In genomic region chr12:84929486-84929885, GRCh38 we compare ENCODE assay signal across 33 cellular contexts. TPM values are rescaled to one million over a fixed set of nuclear protein-coding genes. Genes with fewer than 3 reads are reported as not detected.
"Had no signal": no experiment of that assay in that cellular context is flagged by ENCODE, and none has a peak within 500 bp of the region (broad histone marks: within the 10 kb centered on the region; RNA-seq: fewer than 3 reads in every experiment).

No MANE protein-coding gene starts in this region.

- H3K36me3 ChIP-seq: brain microvascular endothelial cell, colonic mucosa, esophagus squamous epithelium, gastroesophageal sphincter, heart right ventricle had no signal

- H3K9me3 ChIP-seq: colonic mucosa, esophagus squamous epithelium, gastroesophageal sphincter had no signal

- FAIRE-seq: astrocyte, bronchial epithelial cell, endometrium, endothelial cell of umbilical vein had no signal

- H3K27me3 ChIP-seq: brain microvascular endothelial cell, colonic mucosa, esophagus squamous epithelium, foreskin keratinocyte, hepatocyte had no signal

- H3K4me3 ChIP-seq: colonic mucosa, esophagus squamous epithelium, gastroesophageal sphincter, heart right ventricle, hepatocyte had no signal

- DNase-seq: activated CD4-positive, alpha-beta memory T cell treated with anti-CD3 and anti-CD28 coated beads for 36 hours; activated CD4-positive, alpha-beta T cell treated with anti-CD3 and anti-CD28 coated beads for 36 hours; activated CD4-positive, alpha-beta T cell treated with anti-CD3 and anti-CD28 coated beads, Interleukin-2, amount 10 ng/mL, durations not matched to agents 24 days and 14 days; activated CD4-positive, CD25-positive, alpha-beta regulatory T cell; activated CD4-positive, CD25-positive, alpha-beta regulatory T cell treated with anti-CD3 and anti-CD28 coated beads, Interleukin-2, amount 50 U/mL, for 72 hours; activated CD8-positive, alpha-beta memory T cell treated with anti-CD3 and anti-CD28 coated beads, Interleukin-2, amount 10 ng/mL, durations not matched to agents 7 days and 5 days; activated CD8-positive, alpha-beta memory T cell treated with anti-CD3 and anti-CD28 coated beads, Interleukin-2, amount 50 U/mL, for 4 hours; activated CD8-positive, alpha-beta T cell treated with anti-CD3 and anti-CD28 coated beads, Interleukin-2, amount 10 ng/mL, durations not matched to agents 7 days and 5 days; activated gamma-delta T cell; activated naive CD4-positive, alpha-beta T cell; activated naive CD4-positive, alpha-beta T cell treated with anti-CD3 and anti-CD28 coated beads, Interleukin-2, amount 10 ng/mL, durations not matched to agents 7 days and 5 days; activated naive CD8-positive, alpha-beta T cell treated with anti-CD3 and anti-CD28 coated beads, Interleukin-2, amount 10 ng/mL, durations not matched to agents 7 days and 5 days; activated T-cell treated with anti-CD3 and anti-CD28 coated beads, Interleukin-2, amount 50 U/mL, for 1 hour; activated T-cell treated with anti-CD3 and anti-CD28 coated beads, Interleukin-2, amount 50 U/mL, for 72 hours; amniotic stem cell; anterior cingulate cortex; brain microvascular endothelial cell; colonic mucosa; effector CD8-positive, alpha-beta T cell; esophagus squamous epithelium; foreskin keratinocyte; heart right ventricle; T-helper 2 cell had no signal

- H3K4me1 ChIP-seq: colonic mucosa, esophagus squamous epithelium, gastroesophageal sphincter, heart right ventricle had no signal

RNA-seq across cellular contexts. Expression of gene SLC6A15, which starts 16.9 kb away (rescaled TPM):
- total RNA-seq: activated CD4-positive, alpha-beta T cell treated with anti-CD3 and anti-CD28 coated beads, Interleukin-2, amount 10 ng/mL, durations not matched to agents 24 days and 14 days; activated CD8-positive, alpha-beta memory T cell treated with anti-CD3 and anti-CD28 coated beads for 36 hours; activated CD8-positive, alpha-beta memory T cell treated with anti-CD3 and anti-CD28 coated beads, Interleukin-2, amount 10 ng/mL, durations not matched to agents 7 days and 5 days; activated CD8-positive, alpha-beta T cell treated with anti-CD3 and anti-CD28 coated beads, Interleukin-2, amount 10 ng/mL, durations not matched to agents 7 days and 5 days; activated naive CD4-positive, alpha-beta T cell treated with anti-CD3 and anti-CD28 coated beads, Interleukin-2, amount 50 U/mL, for 72 hours; activated naive CD8-positive, alpha-beta T cell treated with anti-CD3 and anti-CD28 coated beads, Interleukin-2, amount 10 ng/mL, durations not matched to agents 7 days and 5 days; cardiac septum; heart right ventricle; T-helper 1 cell treated with Interleukin-12 subunit alpha and Interleukin-12 subunit beta and Interleukin-4 antibody, amounts not matched to agents 30 ng/mL and 1 ng/mL, for 36 hours had no signal
